In the genomic region with DNA sequence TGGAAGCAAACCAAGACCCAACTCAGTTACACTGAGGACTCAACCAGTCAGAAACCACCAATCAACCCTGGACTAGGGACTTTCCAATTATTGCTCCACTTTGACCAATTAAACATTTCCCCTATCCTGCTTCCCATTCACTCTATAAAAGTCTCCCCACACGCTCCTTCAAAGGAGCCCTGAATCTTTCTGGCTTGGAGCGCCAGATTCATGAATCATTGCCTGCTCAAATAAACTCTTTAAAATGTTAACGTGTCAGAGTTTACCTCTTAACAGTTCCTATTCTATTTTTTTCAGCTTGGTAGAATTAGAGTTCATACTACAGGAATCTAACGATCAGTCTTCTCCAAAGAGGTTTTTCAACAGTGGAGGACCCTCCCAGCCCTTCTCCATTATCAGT, we compare ENCODE assay signal across 12 cellular contexts. TPM values are rescaled to one million over a fixed set of nuclear protein-coding genes. Genes with fewer than 3 reads are reported as not detected.
DNase-seq lines count a peak whose midpoint lies in the region; ATAC-seq and TF ChIP-seq lines count a peak whose summit lies in the region.
"Had no signal": no experiment of that assay in that cellular context is flagged by ENCODE, and none has a peak within 500 bp of the region (broad histone marks: within the 10 kb centered on the region; RNA-seq: fewer than 3 reads in every experiment).

No MANE protein-coding gene starts in this region.

- H3K36me3 ChIP-seq in Panc1 (ENCODE audit: control insufficient read depth, insufficient read depth, low read length) (no peaks in the 10 kb centered on the region), fibroblast of lung (ENCODE audit: control insufficient read depth, insufficient read depth, low read length) (no peaks in the 10 kb centered on the region), prostate gland (no peaks in the 10 kb centered on the region)
- H3K36me3 ChIP-seq: cardiac muscle cell had no signal

- TF ChIP-seq CTCF in Panc1 (IDR thresholded peaks at IDR 0.05) (no peak), fibroblast of lung (conservative IDR thresholded peaks at IDR 0.05 in 1 of 2, IDR thresholded peaks at IDR 0.05 in 1 of 2; ENCODE audit: low read depth in 1 of 2, low read length in 2 of 2) (no peak), prostate gland (IDR thresholded peaks at IDR 0.05) (no peak)

- no peak for TF ChIP-seq POLR2A in prostate gland (IDR thresholded peaks at IDR 0.05)

- 10% methylated on average over 4 of the region's 4 CpGs for WGBS in prostate gland

- H3K9ac ChIP-seq in fibroblast of lung (ENCODE audit: insufficient read depth, low read length) = no peak overlapping the region

- H3K27me3 ChIP-seq in Panc1 (ENCODE audit: control insufficient read depth, insufficient read depth, low read length) (no peaks in the 10 kb centered on the region), fibroblast of lung (ENCODE audit: control insufficient read depth, insufficient read depth, low read length) (no peaks in the 10 kb centered on the region), prostate gland (replicated peaks; ENCODE audit: insufficient read depth) (no peaks in the 10 kb centered on the region)
- H3K27me3 ChIP-seq: cardiac muscle cell had no signal

- peak; percentile 28 for DNase-seq in AG20443 (ENCODE audit: low spot score)
- DNase-seq in Panc1 (ENCODE audit: low read depth, low spot score) = no peak
- DNase-seq in fibroblast of lung (ENCODE audit: low read depth in 2 of 2) = peak; percentile 74 to 90
- peak; percentile 13 for DNase-seq in prostate gland (ENCODE audit: low spot score)
- DNase-seq in NCI-H2196 treated with DMSO at 0.1 percent for 48 hours (lab: John Stamatoyannopoulos, UW; ENCODE audit: unreplicated experiment) = no peak
- no peak for DNase-seq in SIG-M5 (lab: John Stamatoyannopoulos, UW)
- DNase-seq in DMS153 treated with DMSO at 0.1 percent for 48 hours (lab: John Stamatoyannopoulos, UW; ENCODE audit: unreplicated experiment) = no peak
- DNase-seq: activated CD8-positive, alpha-beta memory T cell treated with anti-CD3 and anti-CD28 coated beads, Interleukin-2, amount 50 U/mL, for 4 hours; NCI-H1436 had no signal

- no peaks in the 10 kb centered on the region for H3K79me2 ChIP-seq in fibroblast of lung (ENCODE audit: control insufficient read depth, insufficient read depth, low read length)

- H2AFZ ChIP-seq in fibroblast of lung (ENCODE audit: low read length) = no peak overlapping the region

- intact Hi-C loops in Panc1 (cut with micrococcal nuclease; ENCODE audit: unreplicated experiment) (no loop called here), prostate gland (cut with DNase I) (no loop called here)

- H3K4me2 ChIP-seq in fibroblast of lung (ENCODE audit: extremely low read depth, insufficient read depth, low read length) = no peak overlapping the region

- no peaks in the 10 kb centered on the region for H4K20me1 ChIP-seq in fibroblast of lung (ENCODE audit: control insufficient read depth, extremely low read depth, insufficient read depth, low read length)

- POLR2A ChIA-PET in Panc1 (lab: Charles Lee) = no interaction called here

- H3K9me3 ChIP-seq in Panc1 (ENCODE audit: control insufficient read depth, insufficient read depth, low read depth, low read length) (no peaks in the 10 kb centered on the region), fibroblast of lung (ENCODE audit: control insufficient read depth, insufficient read depth, low read depth, low read length) (no peaks in the 10 kb centered on the region), prostate gland (no peaks in the 10 kb centered on the region)

- ATAC-seq in Panc1 (peak; percentile 83), GM19395 (IDR thresholded peaks at IDR 0.05; ENCODE audit: unreplicated experiment) (no peak)

- H3K27ac ChIP-seq in Panc1 (ENCODE audit: low read length) (no peak overlapping the region), fibroblast of lung (ENCODE audit: insufficient read depth, low read length) (no peak overlapping the region), prostate gland (peak overlapping the region in 1 of 2 donors; percentile 53)
- H3K27ac ChIP-seq: cardiac muscle cell had no signal

- H3K4me3 ChIP-seq in Panc1 (ENCODE audit: low read depth in 2 of 2, low read length in 2 of 2) (no peak overlapping the region), fibroblast of lung (replicated peaks in 1 of 4; ENCODE audit: control extremely low read depth in 1 of 4, insufficient read depth in 1 of 4, low read depth in 3 of 4, low read length in 4 of 4) (no peak overlapping the region), prostate gland (no peak overlapping the region)
- H3K4me3 ChIP-seq: cardiac muscle cell had no signal

- in situ Hi-C loops in Panc1 (cut with HindIII; ENCODE audit: low pct_unique_long_range_greater_than_20kb, low sequenced_read_pairs) = no loop called here

- H3K4me1 ChIP-seq in Panc1 (ENCODE audit: control insufficient read depth, insufficient read depth, low read length) (peaks cover 9% of the 10 kb centered on the region; the same call in 1 of the 2 replicates), fibroblast of lung (ENCODE audit: control insufficient read depth, extremely low read depth, insufficient read depth, low read length) (peaks cover 15% of the 10 kb centered on the region), prostate gland (replicated peaks) (no peaks in the 10 kb centered on the region)

- BruUV-seq in Panc1 (replicated peaks; lab: Mats Ljungman, UMichigan) = no TSS peak

- CTCF ChIA-PET in Panc1 (lab: Charles Lee) = no interaction called here

RNA-seq across cellular contexts. Expression of gene SULT1C2, which starts 20.7 kb away (rescaled TPM):
- 0.31 TPM for total RNA-seq in Panc1 (2021; ENCODE audit: unreplicated experiment)
- polyA plus RNA-seq in Panc1 (2012; ENCODE audit: insufficient read length) = 0.33 TPM
- total RNA-seq in fibroblast of lung = under 0.01 and 0.26 TPM in 2 replicates
- polyA plus RNA-seq in fibroblast of lung = not detected in 2 replicates
- polyA plus RNA-seq in fibroblast of lung (2012) = not detected in 2 replicates
- not detected in 2 replicates for polyA minus RNA-seq in fibroblast of lung (ENCODE audit: low replicate concordance)
- total RNA-seq in prostate gland = 1 to 10 TPM in 1 of 2 donors, not detected in 1; 1.8 TPM

RNA-seq across cellular contexts. Expression of gene SULT1C3, which starts 28.2 kb away (rescaled TPM):
- total RNA-seq in Panc1 (2021; ENCODE audit: unreplicated experiment) = not detected
- polyA plus RNA-seq in Panc1 (2012; ENCODE audit: insufficient read length) = not detected
- not detected in 2 replicates for total RNA-seq in fibroblast of lung
- polyA plus RNA-seq in fibroblast of lung = not detected in 2 replicates
- polyA plus RNA-seq in fibroblast of lung (2012) = not detected in 2 replicates
- not detected in 2 replicates for polyA minus RNA-seq in fibroblast of lung (ENCODE audit: low replicate concordance)
- total RNA-seq in prostate gland = not detected
- total RNA-seq: cardiac muscle cell, frontal cortex had no signal
- polyA plus RNA-seq: cardiac muscle cell had no signal

Comparison
In these comparisons a context has a peak if more than half of its experiments do, and no peak if none do; other contexts are left out.
1. DNase-seq: peak in AG20443 (single experiment), fibroblast of lung (2 of 2) and prostate gland (single experiment); none in Panc1 (single experiment), NCI-H2196 treated with DMSO at 0.1 percent for 48 hours (single experiment), SIG-M5 (single experiment) and DMS153 treated with DMSO at 0.1 percent for 48 hours (single experiment).